1 cellular context compared by ENCODE assay signal in genomic region chr4:7838136-7838782, GRCh38.
TF ChIP-seq lines count a peak whose summit lies in the region.

No MANE protein-coding gene starts in this region.

TF ChIP-seq in K562, 482 proteins besides CTCF, POLR2A, EP300 and RAD21 (continued from another document and continues in another):
- TF ChIP-seq THAP7 (CRISPR knock-in tag; IDR thresholded peaks at IDR 0.05): no peak
- TF ChIP-seq ZNF311 (CRISPR knock-in tag; IDR thresholded peaks at IDR 0.05): no peak
- no peak for TF ChIP-seq ZNF263 (CRISPR knock-in tag; IDR thresholded peaks at IDR 0.05; ENCODE audit: borderline replicate concordance)
- no peak for TF ChIP-seq CUX1 (CRISPR knock-in tag; IDR thresholded peaks at IDR 0.05)
- TF ChIP-seq GTF2B (IDR thresholded peaks at IDR 0.05; ENCODE audit: extremely low read depth, insufficient read length): no peak
- no peak for TF ChIP-seq SRSF1 (IDR thresholded peaks at IDR 0.05; ENCODE audit: low read depth, low read length)
- 0 out of 2 replicates have a peak, but pooled peaks have one; percentile 15 for TF ChIP-seq FOSL1 (tag; conservative IDR thresholded peaks at IDR 0.05)
- no peak for TF ChIP-seq ZNF551 (CRISPR knock-in tag; IDR thresholded peaks at IDR 0.05)
- no peak for TF ChIP-seq RB1 (IDR thresholded peaks at IDR 0.05; ENCODE audit: low read depth)
- no peak for TF ChIP-seq TCF15 (CRISPR knock-in tag; IDR thresholded peaks at IDR 0.05)
- TF ChIP-seq ARID2 (IDR thresholded peaks at IDR 0.05): no peak
- TF ChIP-seq RNF219 (CRISPR knock-in tag; IDR thresholded peaks at IDR 0.05): no peak
- TF ChIP-seq ZNF3 (CRISPR knock-in tag; IDR thresholded peaks at IDR 0.05): no peak
- TF ChIP-seq RFX1 (IDR thresholded peaks at IDR 0.05): no peak
- TF ChIP-seq PCBP2 (IDR thresholded peaks at IDR 0.05; ENCODE audit: low read depth, low read length, poor library complexity, severe bottlenecking): no peak
- TF ChIP-seq RBM22 (IDR thresholded peaks at IDR 0.05; ENCODE audit: low read depth, low read length, poor library complexity, severe bottlenecking): no peak
- TF ChIP-seq ZNF407 (IDR thresholded peaks at IDR 0.05; ENCODE audit: low read depth): no peak
- TF ChIP-seq FOS (IDR thresholded peaks at IDR 0.05; ENCODE audit: extremely low read depth, insufficient read length): no peak
- no peak; the same call in 1 of the 2 replicates for TF ChIP-seq C11orf30 (IDR thresholded peaks at IDR 0.05; ENCODE audit: low read depth)
- TF ChIP-seq ZBTB11 (CRISPR knock-in tag; IDR thresholded peaks at IDR 0.05): no peak
- TF ChIP-seq PKNOX1 (IDR thresholded peaks at IDR 0.05): 0 out of 2 replicates have a peak, but pooled peaks have one; percentile 10
- no peak for TF ChIP-seq MEF2A (IDR thresholded peaks at IDR 0.05; ENCODE audit: control insufficient read depth, low read depth, low read length)
- no peak for TF ChIP-seq NUFIP1 (IDR thresholded peaks at IDR 0.05; ENCODE audit: partially characterized antibody)
- no peak for TF ChIP-seq THRA (IDR thresholded peaks at IDR 0.05)
- peak; percentile 44; the same call in 1 of the 2 replicates for TF ChIP-seq MTA2 (IDR thresholded peaks at IDR 0.05; ENCODE audit: low read depth)
- no peak for TF ChIP-seq ETV5 (CRISPR knock-in tag; IDR thresholded peaks at IDR 0.05; ENCODE audit: low read depth)
- no peak for TF ChIP-seq ZNF277 (CRISPR knock-in tag; IDR thresholded peaks at IDR 0.05; ENCODE audit: borderline replicate concordance)
- TF ChIP-seq KDM5B (IDR thresholded peaks at IDR 0.05; ENCODE audit: insufficient replicate concordance, low read depth, low read length): no peak
- TF ChIP-seq MXI1 (IDR thresholded peaks at IDR 0.05; ENCODE audit: low read depth, low read length): no peak
